8 cellular contexts compared by ENCODE assay signal in genomic region chr1:203291201-203292096, GRCh38. TPM values are rescaled to one million over a fixed set of nuclear protein-coding genes. Genes with fewer than 3 reads are reported as not detected.
DNase-seq lines count a peak whose midpoint lies in the region; ATAC-seq, FAIRE-seq and TF ChIP-seq lines count a peak whose summit lies in the region.

No MANE protein-coding gene starts in this region.

- in situ Hi-C loops in GM12878 (cut with MboI): loop anchor here (25.0 kb wide), 1 partner anchor 1221 kb away; the partner anchor contains the start of gene MDM4

- WGBS in heart right ventricle, 2 donors: 81 to 82% methylated on average over 17 of the region's 17 CpGs
- 58% methylated on average over 17 of the region's 17 CpGs for WGBS in GM12878 (ENCODE audit: insufficient coverage, insufficient replicate concordance, low lambda C conversion rate, missing lambda C conversion rate)

- H4K20me1 ChIP-seq in GM12878 (ENCODE audit: control insufficient read depth, insufficient read depth): no peaks in the 10 kb centered on the region

- no TSS peak for BruUV-seq in GM12878 (replicated peaks; lab: Mats Ljungman, UMichigan)

- H3K36me3 ChIP-seq in heart right ventricle (no peaks in the 10 kb centered on the region), GM12878 (ENCODE audit: control insufficient read depth in 2 of 2, insufficient read depth in 2 of 2, low read length in 1 of 2) (no peaks in the 10 kb centered on the region), muscle layer of colon (ENCODE audit: insufficient read depth, low read length) (no peaks in the 10 kb centered on the region), vagina (no peaks in the 10 kb centered on the region)

- no peak for ATAC-seq in heart right ventricle
- no peak for ATAC-seq in Right ventricle myocardium inferior
- no peak for ATAC-seq in GM12878
- ATAC-seq in GM18520 (IDR thresholded peaks at IDR 0.05; ENCODE audit: unreplicated experiment): no peak

- FAIRE-seq in GM12878 (lab: Jason Lieb, UNC): no peak

- peak overlapping the region; percentile 97 for H3K9ac ChIP-seq in GM12878 (ENCODE audit: control insufficient read depth, insufficient read depth, low read length)
- peak overlapping the region; percentile 44 for H3K9ac ChIP-seq in muscle layer of colon (ENCODE audit: low read length)

- TF ChIP-seq POLR2A in GM12878 (IDR thresholded peaks at IDR 0.05; ENCODE audit: low read depth, low read length): no peak
- TF ChIP-seq POLR2A in vagina (IDR thresholded peaks at IDR 0.05): no peak

- SMC1A ChIA-PET in GM12878 (lab: Charles Lee; ENCODE audit: uncharacterized antibody, unreplicated experiment): interaction anchor here (0.9 to 30.2 kb wide), 4 partner anchors 17 to 43 kb away, joined by 3 to 590 read pairs (median 94); partner anchors contain the start of gene BTG2

- H2AFZ ChIP-seq in GM12878 (ENCODE audit: control insufficient read depth, low read depth, low read length): peak overlapping the region; percentile 16

- H3K27me3 ChIP-seq in heart right ventricle: no peaks in the 10 kb centered on the region
- H3K27me3 ChIP-seq in GM12878 (replicated peaks in 1 of 2; ENCODE audit: control insufficient read depth in 2 of 2, insufficient read depth in 2 of 2, low read length in 1 of 2): no peaks in the 10 kb centered on the region
- no peaks in the 10 kb centered on the region for H3K27me3 ChIP-seq in muscle layer of colon (ENCODE audit: control insufficient read depth in 1 of 2, insufficient read depth in 2 of 2, low read length in 2 of 2)
- no peaks in the 10 kb centered on the region for H3K27me3 ChIP-seq in vagina

- intact Hi-C loops in heart right ventricle (cut with DNase I): no loop called here
- intact Hi-C loops in Right ventricle myocardium inferior (cut with DNase I): no loop called here
- intact Hi-C loops in GM12878 (cut with micrococcal nuclease; ENCODE audit: unreplicated experiment): no loop called here
- intact Hi-C loops in vagina (cut with DNase I): no loop called here

- H3K79me2 ChIP-seq in GM12878 (ENCODE audit: control insufficient read depth, insufficient read depth, low read length): peaks cover 15% of the 10 kb centered on the region

- TF ChIP-seq RAD21 in GM12878 (IDR thresholded peaks at IDR 0.05; ENCODE audit: insufficient read depth, low read depth, low read length): no peak

- H3K9me3 ChIP-seq in heart right ventricle (no peaks in the 10 kb centered on the region), GM12878 (replicated peaks; ENCODE audit: control insufficient read depth, insufficient read depth, low read length) (no peaks in the 10 kb centered on the region), muscle layer of colon (ENCODE audit: low read length) (no peaks in the 10 kb centered on the region), vagina (no peaks in the 10 kb centered on the region)

- H3K27ac ChIP-seq in heart right ventricle (peak overlapping the region; percentile 60 to 99 (median 90)), GM12878 (ENCODE audit: control insufficient read depth, insufficient read depth) (peak overlapping the region; percentile 100), muscle layer of colon (ENCODE audit: low read depth, low read length) (peak overlapping the region; percentile 97), vagina (peak overlapping the region; percentile 89)

- TF ChIP-seq CTCF in heart right ventricle (IDR thresholded peaks at IDR 0.05): no peak
- TF ChIP-seq CTCF in GM12878 (IDR thresholded peaks at IDR 0.05 in 2 of 3, conservative IDR thresholded peaks at IDR 0.05 in 1 of 3; ENCODE audit: control insufficient read depth in 2 of 3, extremely low read depth in 1 of 3, insufficient read depth in 1 of 3, low read depth in 3 of 3, low read length in 3 of 3): no peak
- no peak for TF ChIP-seq CTCF in vagina (IDR thresholded peaks at IDR 0.05)

- H3K4me2 ChIP-seq in GM12878 (ENCODE audit: control insufficient read depth, insufficient read depth): peak overlapping the region; percentile 60

- 0 out of 4 replicates have a peak, but pooled peaks of 1 of the 2 experiments have one; percentile 13 for TF ChIP-seq EP300 in GM12878 (IDR thresholded peaks at IDR 0.05; ENCODE audit: borderline replicate concordance in 1 of 2, control insufficient read depth in 1 of 2, low read depth in 2 of 2, low read length in 2 of 2)

- DNase-seq in heart right ventricle (no peak), Right ventricle myocardium inferior (ENCODE audit: missing footprints) (no peak), GM12878 (ENCODE audit: low read depth, low spot score) (no peak), vagina (ENCODE audit: extremely low spot score in 2 of 2) (no peak), NCI-H1694 (lab: John Stamatoyannopoulos, UW) (no peak), middle frontal gyrus (ENCODE audit: extremely low spot score, low spot score) (no peak)

- H3K4me1 ChIP-seq in heart right ventricle (peaks cover 21 to 59% (median 51%) of the 10 kb centered on the region in 9 donors), GM12878 (ENCODE audit: control insufficient read depth, insufficient read depth, low read length) (peaks cover 58% of the 10 kb centered on the region), muscle layer of colon (ENCODE audit: insufficient read depth, low read length) (peaks cover 42% of the 10 kb centered on the region), vagina (peaks cover 58% of the 10 kb centered on the region)

- RAD21 ChIA-PET in GM12878 (lab: Charles Lee; ENCODE audit: unreplicated experiment): interaction anchor here (5.8 to 30.0 kb wide), 4 partner anchors 18 to 45 kb away, joined by 56 to 541 read pairs (median 360); partner anchors contain the start of gene BTG2

- peak overlapping the region in 1 of 10 donors; percentile 40 for H3K4me3 ChIP-seq in heart right ventricle
- H3K4me3 ChIP-seq in GM12878: peak overlapping the region; percentile 24
- peak overlapping the region in 1 of 2 donors; percentile 37 for H3K4me3 ChIP-seq in muscle layer of colon (ENCODE audit: low read depth in 1 of 2, low read length in 2 of 2)
- no peak overlapping the region for H3K4me3 ChIP-seq in vagina

- POLR2A ChIA-PET in GM12878 (lab: Charles Lee): interaction anchor here (1.1 to 20.0 kb wide), 8 partner anchors 9 to 89 kb away, joined by 3 to 395 read pairs (median 76); partner anchors contain the start of gene BTG2

- CTCF ChIA-PET in GM12878 (lab: Yijun Ruan, JAX): interaction anchor here (0.6 to 13.0 kb wide), 11 partner anchors 8 to 297 kb away, joined by 3 to 207 read pairs (median 5); partner anchors contain the start of gene BTG2

TF ChIP-seq in GM12878, 131 proteins besides CTCF, POLR2A, EP300 and RAD21 (continues in another document):
- TF ChIP-seq USF1 (IDR thresholded peaks at IDR 0.05; ENCODE audit: borderline replicate concordance, extremely low read length, insufficient read depth, low read depth, low read length) (peak; percentile 3), EED (IDR thresholded peaks at IDR 0.05; ENCODE audit: low read depth) (no peak)

RNA-seq across cellular contexts. Expression of gene BTG2, which starts 13.9 kb away (rescaled TPM):
- total RNA-seq in heart right ventricle: 100 to 1,000 TPM in 3 of 10 donors, 10 to 100 TPM in 7; 26.4 to 349 (median 58.9) TPM
- 10 to 100 TPM; 28.3 to 49.6 TPM for polyA plus RNA-seq in heart right ventricle
- total RNA-seq in Right ventricle myocardium inferior: 44.8 TPM
- total RNA-seq in GM12878 (2013; cell fraction: nucleolus; rRNA removed): 76.6 and 80.8 TPM in 2 replicates
- total RNA-seq in GM12878 (2014; rRNA removed): 127 and 144 TPM in 2 replicates
- total RNA-seq in GM12878 (2014; rRNA removed; fragmentation: Illumina TruSeq; extraction: Trizol): 66.4 and 68.1 TPM in 2 replicates
- total RNA-seq in GM12878 (2021): 109 TPM in 2 replicates
- polyA plus RNA-seq in GM12878 (2011; ENCODE audit: low read depth): 33.7 TPM
- polyA plus RNA-seq in GM12878 (2011; rRNA removed): 131 and 136 TPM in 2 replicates
- polyA plus RNA-seq in GM12878 (2011; cell fraction: cytosol; rRNA removed): 145 and 154 TPM in 2 replicates
- polyA plus RNA-seq in GM12878 (2011; cell fraction: nucleus; rRNA removed): 101 and 145 TPM in 2 replicates
- 41.9 and 88.4 TPM in 2 replicates for polyA plus RNA-seq in GM12878 (2012)
- polyA plus RNA-seq in GM12878 (2014; fragmentation: Illumina TruSeq; extraction: Trizol): 93.3 and 104 TPM in 2 replicates
- polyA plus RNA-seq in GM12878 (2014; fragmentation: Nextera tagmentation; extraction: Ambion mirVana): 10 to 100 TPM; 23.3 to 37.2 TPM
- 160 and 187 TPM in 2 replicates for polyA plus RNA-seq in GM12878 (2014; rRNA removed)
- polyA plus RNA-seq in GM12878 (2016; fragmentation: Nextera tagmentation; extraction: Ambion mirVana): 100 to 1,000 TPM in 1 of 2 experiments, 10 to 100 TPM in 1; 91.0 to 103 TPM
- polyA minus RNA-seq in GM12878 (2011; rRNA and poly(A)+ RNA removed): 90.9 and 155 TPM in 2 replicates
- polyA minus RNA-seq in GM12878 (2011; cell fraction: cytosol; rRNA and poly(A)+ RNA removed): 84.2 and 93.8 TPM in 2 replicates
- 110 and 138 TPM in 2 replicates for polyA minus RNA-seq in GM12878 (2011; cell fraction: nucleus; rRNA and poly(A)+ RNA removed)
- total RNA-seq in vagina: 191 TPM

RNA-seq across cellular contexts. Expression of gene FMOD, which starts 59.5 kb away (rescaled TPM):
- total RNA-seq in heart right ventricle: 10 to 100 TPM in 5 of 10 donors, 1 to 10 TPM in 5; 7.0 to 20.5 (median 10.7) TPM
- 10 to 100 TPM in 1 of 2 donors, 1 to 10 TPM in 1; 4.5 to 11.2 TPM for polyA plus RNA-seq in heart right ventricle
- 7.7 TPM for total RNA-seq in Right ventricle myocardium inferior
- total RNA-seq in GM12878 (2013; cell fraction: nucleolus; rRNA removed): 0.17 TPM in 1 of 2 replicates, not detected in the other
- not detected in 2 replicates for total RNA-seq in GM12878 (2014; rRNA removed)
- total RNA-seq in GM12878 (2014; rRNA removed; fragmentation: Illumina TruSeq; extraction: Trizol): not detected in 2 replicates
- total RNA-seq in GM12878 (2021): 0.19 and 0.26 TPM in 2 replicates
- polyA plus RNA-seq in GM12878 (2011; ENCODE audit: low read depth): 0.08 TPM
- polyA plus RNA-seq in GM12878 (2011; rRNA removed): 0.11 and 0.27 TPM in 2 replicates
- polyA plus RNA-seq in GM12878 (2011; cell fraction: cytosol; rRNA removed): 0.13 and 0.15 TPM in 2 replicates
- polyA plus RNA-seq in GM12878 (2011; cell fraction: nucleus; rRNA removed): 0.06 and 0.07 TPM in 2 replicates
- polyA plus RNA-seq in GM12878 (2012): 0.07 TPM in 1 of 2 replicates, not detected in the other
- 0.03 TPM in 1 of 2 replicates, not detected in the other for polyA plus RNA-seq in GM12878 (2014; fragmentation: Illumina TruSeq; extraction: Trizol)
- polyA plus RNA-seq in GM12878 (2014; fragmentation: Nextera tagmentation; extraction: Ambion mirVana): not detected
- polyA plus RNA-seq in GM12878 (2014; rRNA removed): not detected in 2 replicates
- polyA plus RNA-seq in GM12878 (2016; fragmentation: Nextera tagmentation; extraction: Ambion mirVana): not detected
- 0.10 TPM in 1 of 2 replicates, not detected in the other for polyA minus RNA-seq in GM12878 (2011; rRNA and poly(A)+ RNA removed)
- polyA minus RNA-seq in GM12878 (2011; cell fraction: cytosol; rRNA and poly(A)+ RNA removed): not detected in 2 replicates
- polyA minus RNA-seq in GM12878 (2011; cell fraction: nucleus; rRNA and poly(A)+ RNA removed): 0.12 TPM in 1 of 2 replicates, not detected in the other
- total RNA-seq in vagina: 80.3 TPM
